In the genomic region with DNA sequence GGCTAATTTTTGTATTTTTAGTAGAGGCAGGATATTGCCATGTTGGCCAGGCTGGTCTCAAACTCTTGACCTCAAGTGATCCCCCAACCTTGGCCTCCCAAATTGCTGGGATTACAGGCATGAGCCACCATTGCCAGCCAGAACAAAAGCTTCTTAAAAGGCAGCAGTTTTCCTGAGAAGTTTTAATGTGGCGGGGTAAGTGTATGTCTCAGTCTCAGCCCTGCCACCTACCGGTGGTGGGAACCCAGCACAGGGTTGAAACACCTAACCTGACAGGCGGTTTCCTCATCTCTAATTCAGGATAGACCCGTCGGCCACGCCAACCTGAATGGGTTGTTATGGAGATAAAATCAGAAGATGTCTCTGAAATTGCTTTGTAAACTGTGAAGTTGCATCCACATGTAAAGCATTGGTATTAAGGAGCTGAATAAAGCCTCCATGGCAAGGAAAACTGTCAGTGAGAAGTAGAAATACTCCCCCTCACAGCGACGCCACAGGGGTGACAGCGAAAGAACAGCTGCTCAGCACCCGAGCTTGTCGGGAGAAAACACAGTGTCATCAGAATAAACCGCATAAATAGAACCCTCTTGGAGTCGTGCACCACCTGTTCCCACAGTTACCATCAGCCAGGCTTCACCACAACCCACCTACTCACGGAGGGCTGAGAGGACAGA, we compare ENCODE assay signal across 8 cellular contexts.
DNase-seq lines count a peak whose midpoint lies in the region; ATAC-seq and TF ChIP-seq lines count a peak whose summit lies in the region.

No MANE protein-coding gene starts in this region.

- H3K27ac ChIP-seq in uterus: peak overlapping the region; percentile 41 to 66

- H3K4me3 ChIP-seq in AG09309 (ENCODE audit: control insufficient read depth, low read depth, low read length) (no peak overlapping the region), uterus (no peak overlapping the region)

- H3K9me3 ChIP-seq in uterus: no peaks in the 10 kb centered on the region

- peak; percentile 68 for TF ChIP-seq CTCF in AG09309 (IDR thresholded peaks at IDR 0.05; ENCODE audit: control insufficient read depth, insufficient read depth, low read depth, low read length, missing control alignments)
- peak; percentile 64 for TF ChIP-seq CTCF in GM13976 (IDR thresholded peaks at IDR 0.05; ENCODE audit: borderline replicate concordance, control extremely low read depth, extremely low read depth, insufficient read depth, missing control alignments)
- TF ChIP-seq CTCF in uterus (IDR thresholded peaks at IDR 0.05): peak; percentile 34 to 44 (median 36)

- intact Hi-C loops in uterus (cut with DNase I; ENCODE audit: low total_unique reads): no loop called here

- in situ Hi-C loops in GM13976 (cut with MboI; ENCODE audit: low sequenced_read_pairs, unreplicated experiment): loop anchor here (10.0 to 25.0 kb wide), 3 partner anchors 210 to 510 kb away; no protein-coding TSS in a partner anchor

- H3K27me3 ChIP-seq in uterus: no peaks in the 10 kb centered on the region

- no peaks in the 10 kb centered on the region for H3K36me3 ChIP-seq in uterus

- ATAC-seq in GM21528 (IDR thresholded peaks at IDR 0.05; ENCODE audit: low FRiP score, unreplicated experiment) (no peak), GM21737 (IDR thresholded peaks at IDR 0.05; ENCODE audit: unreplicated experiment) (no peak)

- H3K4me1 ChIP-seq in uterus: peaks cover 0 to 6% of the 10 kb centered on the region in 2 donors

- DNase-seq in AG09309 (ENCODE audit: low read depth) (no peak), GM13976 (ENCODE audit: low spot score) (peak; percentile 66), NCI-H2107 treated with DMSO at 0.1 percent for 48 hours (lab: John Stamatoyannopoulos, UW; ENCODE audit: unreplicated experiment) (peak; percentile 23), amniotic epithelial cell (ENCODE audit: low read depth) (peak; percentile 50), iris pigment epithelial cell (ENCODE audit: low read depth) (peak; percentile 56), uterus (peak in 1 of 2 donors; percentile 53)

- TF ChIP-seq POLR2A in uterus (IDR thresholded peaks at IDR 0.05): no peak
